14 cellular contexts compared by ENCODE assay signal in the genomic region with DNA sequence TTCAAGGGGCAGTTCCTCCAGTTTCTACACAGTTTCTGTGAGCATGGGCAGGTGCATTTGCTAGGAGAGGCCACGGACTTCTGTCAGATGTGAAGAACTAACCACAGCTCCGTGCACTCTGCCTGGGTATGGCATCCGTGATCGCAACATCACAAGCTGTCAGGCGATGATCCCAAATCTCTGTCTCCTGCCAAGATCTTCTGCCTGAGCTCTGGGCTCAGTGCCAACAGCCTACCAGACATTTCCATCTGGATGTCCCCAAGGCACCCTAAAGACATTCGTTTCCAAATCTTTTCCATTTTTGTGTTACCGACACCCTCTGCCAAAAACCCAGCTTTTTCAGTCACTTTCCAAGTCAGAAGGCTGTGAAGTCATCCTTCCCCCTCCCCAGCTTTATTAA.
DNase-seq lines count a peak whose midpoint lies in the region.
"Had no signal": no experiment of that assay in that cellular context is flagged by ENCODE, and none has a peak within 500 bp of the region (broad histone marks: within the 10 kb centered on the region; RNA-seq: fewer than 3 reads in every experiment).

No MANE protein-coding gene starts in this region.

- peak; percentile 9 for DNase-seq in NCI-H2171 treated with DMSO at 0.1 percent for 48 hours (lab: John Stamatoyannopoulos, UW)
- no peak for DNase-seq in NCI-H2171 (lab: John Stamatoyannopoulos, UW)
- DNase-seq in RPMI7951 (ENCODE audit: low read depth): peak; percentile 35
- peak; percentile 60 for DNase-seq in inferior parietal cortex (ENCODE audit: extremely low spot score)
- DNase-seq in DMS79 (lab: John Stamatoyannopoulos, UW): no peak
- no peak for DNase-seq in OCI-M2 (lab: John Stamatoyannopoulos, UW; ENCODE audit: unreplicated experiment)
- no peak for DNase-seq in effector CD4-positive, alpha-beta T cell
- no peak for DNase-seq in activated naive CD4-positive, alpha-beta T cell (lab: John Stamatoyannopoulos, UW)
- DNase-seq: CD8-positive, alpha-beta T cell; NCI-H1436; NCI-H446 treated with DMSO at 0.1 percent for 48 hours; NCI-H774; Peyer's patch; Right ventricle myocardium superior had no signal

Comparison
In these comparisons a context has a peak if more than half of its experiments do, and no peak if none do; other contexts are left out.
1. DNase-seq: peak in NCI-H2171 treated with DMSO at 0.1 percent for 48 hours (single experiment), RPMI7951 (single experiment) and inferior parietal cortex (single experiment); none in NCI-H2171 (single experiment), DMS79 (single experiment), OCI-M2 (single experiment), effector CD4-positive, alpha-beta T cell (single experiment) and activated naive CD4-positive, alpha-beta T cell (0 of 4).